Comparison of ENCODE assay signal across 8 cellular contexts in the genomic region with DNA sequence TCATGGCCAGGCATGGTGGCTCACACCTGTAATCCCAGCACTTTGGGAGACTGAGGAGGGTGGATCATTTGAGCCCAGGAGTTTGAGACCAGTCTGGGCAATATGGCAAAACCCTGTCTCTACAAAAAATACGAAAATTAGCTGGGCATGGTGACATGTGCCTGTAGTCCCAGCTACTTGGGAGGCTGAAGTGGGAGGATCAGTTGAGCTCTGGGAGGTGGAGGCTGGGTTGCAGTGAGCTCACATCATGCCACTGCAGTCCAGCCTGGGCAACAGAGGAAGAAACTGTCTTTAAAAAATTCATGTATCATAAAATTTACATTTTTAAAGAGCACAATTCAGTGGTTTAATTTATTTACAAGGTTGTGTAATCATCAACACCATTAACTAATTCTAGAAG. TPM values are rescaled to one million over a fixed set of nuclear protein-coding genes. Genes with fewer than 3 reads are reported as not detected.
DNase-seq lines count a peak whose midpoint lies in the region; ATAC-seq, FAIRE-seq and TF ChIP-seq lines count a peak whose summit lies in the region.
"Not testable (repeated sequence)": the region's sequence is repeated elsewhere in the genome, so short reads cannot be mapped to it uniquely, and the experiment has no call there.
"Had no signal": no experiment of that assay in that cellular context is flagged by ENCODE, and none has a peak within 500 bp of the region (broad histone marks: within the 10 kb centered on the region; RNA-seq: fewer than 3 reads in every experiment).

No MANE protein-coding gene starts in this region.

- H3K4me3 ChIP-seq in coronary artery; liver (ENCODE audit: low read depth in 1 of 3, low read length in 3 of 3): not testable (repeated sequence)
- H3K4me3 ChIP-seq in pancreas, result peak overlapping the region in 2 of 4 donors; percentile 23 to 37
- peak overlapping the region in 2 of 4 donors; percentile 6 to 30 for H3K4me3 ChIP-seq in stomach

- intact Hi-C loops in pancreas (cut with DNase I); stomach (cut with DNase I; ENCODE audit: low total_unique reads): not testable (repeated sequence)

- not testable (repeated sequence) for H3K9me3 ChIP-seq in liver (ENCODE audit: control insufficient read depth in 4 of 4, low read length in 3 of 4); pancreas
- peaks cover 0 to 11% (median 0%) of the 10 kb centered on the region in 4 donors for H3K9me3 ChIP-seq in stomach

- ATAC-seq in left lobe of liver, pancreas: not testable (repeated sequence)

- WGBS in liver, result 83% methylated on average over 1 of the region's 1 CpG
- 66 to 88% methylated on average over 1 of the region's 1 CpG for WGBS in pancreas, 2 donors
- 72 to 91% (median 75%) methylated on average over 1 of the region's 1 CpG for WGBS in stomach, 5 donors

- not testable (repeated sequence) for TF ChIP-seq EP300 in stomach (IDR thresholded peaks at IDR 0.05)

- peak; percentile 17 for DNase-seq in activated CD8-positive, alpha-beta memory T cell treated with anti-CD3 and anti-CD28 coated beads for 24 hours
- DNase-seq in coronary artery (ENCODE audit: low spot score) (peak; percentile 8), left lobe of liver (ENCODE audit: low spot score) (peak; percentile 12)
- DNase-seq in pancreas, stomach: not testable (repeated sequence)

- TF ChIP-seq POLR2A in stomach (IDR thresholded peaks at IDR 0.05), result not testable (repeated sequence)

- not testable (repeated sequence) for FAIRE-seq in pancreas (lab: Jason Lieb, UNC)

- TF ChIP-seq RAD21 in liver (IDR thresholded peaks at IDR 0.05), result not testable (repeated sequence)

- not testable (repeated sequence) for H3K27ac ChIP-seq in coronary artery
- H3K27ac ChIP-seq in liver (ENCODE audit: low read depth in 1 of 2, low read length in 2 of 2), result peak overlapping the region; percentile 63 to 81
- H3K27ac ChIP-seq in pancreas, result peak overlapping the region; percentile 44 to 85 (median 74)
- peak overlapping the region; percentile 66 to 90 (median 77) for H3K27ac ChIP-seq in stomach

- TF ChIP-seq CTCF in coronary artery (IDR thresholded peaks at IDR 0.05); liver (IDR thresholded peaks at IDR 0.05; ENCODE audit: low read depth, low read length, missing input control); pancreas (IDR thresholded peaks at IDR 0.05); stomach (IDR thresholded peaks at IDR 0.05): not testable (repeated sequence)

- not testable (repeated sequence) for H3K36me3 ChIP-seq in liver (ENCODE audit: control insufficient read depth in 4 of 4, insufficient read depth in 3 of 4, low read depth in 1 of 4, low read length in 3 of 4); pancreas; stomach

- not testable (repeated sequence) for H3K27me3 ChIP-seq in liver (ENCODE audit: control insufficient read depth in 4 of 4, insufficient read depth in 4 of 4, low read length in 3 of 4); pancreas; stomach

- H3K9ac ChIP-seq in liver (ENCODE audit: low read depth in 1 of 2, low read length in 2 of 2), result peak overlapping the region in 1 of 2 donors; percentile 75

- H3K4me1 ChIP-seq in liver (ENCODE audit: control insufficient read depth in 4 of 4, insufficient read depth in 4 of 4, low read length in 3 of 4) (peaks cover 2 to 19% (median 13%) of the 10 kb centered on the region in 4 donors), stomach (peaks cover 0 to 27% (median under 1%) of the 10 kb centered on the region in 4 donors)
- H3K4me1 ChIP-seq in pancreas, result not testable (repeated sequence)

RNA-seq across cellular contexts. Expression of a gene that starts 23.6 kb away (rescaled TPM):
- total RNA-seq in left lobe of liver (8.7 TPM), liver (10 to 100 TPM in 1 of 2 donors, 1 to 10 TPM in 1; 9.2 to 10.6 TPM), pancreas (10 to 100 TPM in 5 of 6 donors, 1 to 10 TPM in 1; 9.7 to 16.8 (median 13.2) TPM), stomach (10 to 100 TPM in 3 of 5 donors, 1 to 10 TPM in 1, under 1 TPM in 1; 0.87 to 46.9 (median 17.0) TPM)
- polyA plus RNA-seq in liver (10 to 100 TPM; 20.7 to 23.5 TPM), pancreas (10 to 100 TPM; 13.7 to 32.6 TPM), stomach (10 to 100 TPM; 22.2 to 73.2 (median 34.5) TPM)

RNA-seq across cellular contexts. Expression of a gene that starts 23.7 kb away (rescaled TPM):
- total RNA-seq in left lobe of liver (76.2 TPM), liver (10 to 100 TPM; 19.0 to 26.6 TPM), pancreas (10 to 100 TPM in 4 of 6 donors, 1 to 10 TPM in 2; 4.0 to 17.5 (median 10.8) TPM), stomach (10 to 100 TPM in 4 of 5 donors, 1 to 10 TPM in 1; 9.5 to 31.3 (median 19.6) TPM)
- polyA plus RNA-seq in liver (10 to 100 TPM; 11.4 to 19.5 TPM), pancreas (1 to 10 TPM; 1.8 to 2.3 TPM), stomach (1 to 10 TPM in 2 of 3 donors, under 1 TPM in 1; 0.76 to 9.0 (median 3.9) TPM)

RNA-seq across cellular contexts. Expression of a gene that starts 23.9 kb away (rescaled TPM):
- total RNA-seq in left lobe of liver (0.33 TPM), liver (1 to 10 TPM in 1 of 2 donors, under 1 TPM in 1; 0.17 to 4.1 TPM), pancreas (under 1 TPM; 0.37 to 0.69 (median 0.48) TPM), stomach (1 to 10 TPM in 4 of 5 donors, under 1 TPM in 1; 0.29 to 5.8 (median 3.2) TPM)
- polyA plus RNA-seq in liver (under 1 TPM; 0.13 to 0.24 TPM), pancreas (under 1 TPM; 0.38 to 0.52 TPM), stomach (under 1 TPM; 0.37 to 0.90 (median 0.46) TPM)
- polyA plus RNA-seq: CD4-positive, alpha-beta memory T cell; CD8-positive, alpha-beta memory T cell had no signal
